ENCODE assay signal across 8 cellular contexts in the genomic region with DNA sequence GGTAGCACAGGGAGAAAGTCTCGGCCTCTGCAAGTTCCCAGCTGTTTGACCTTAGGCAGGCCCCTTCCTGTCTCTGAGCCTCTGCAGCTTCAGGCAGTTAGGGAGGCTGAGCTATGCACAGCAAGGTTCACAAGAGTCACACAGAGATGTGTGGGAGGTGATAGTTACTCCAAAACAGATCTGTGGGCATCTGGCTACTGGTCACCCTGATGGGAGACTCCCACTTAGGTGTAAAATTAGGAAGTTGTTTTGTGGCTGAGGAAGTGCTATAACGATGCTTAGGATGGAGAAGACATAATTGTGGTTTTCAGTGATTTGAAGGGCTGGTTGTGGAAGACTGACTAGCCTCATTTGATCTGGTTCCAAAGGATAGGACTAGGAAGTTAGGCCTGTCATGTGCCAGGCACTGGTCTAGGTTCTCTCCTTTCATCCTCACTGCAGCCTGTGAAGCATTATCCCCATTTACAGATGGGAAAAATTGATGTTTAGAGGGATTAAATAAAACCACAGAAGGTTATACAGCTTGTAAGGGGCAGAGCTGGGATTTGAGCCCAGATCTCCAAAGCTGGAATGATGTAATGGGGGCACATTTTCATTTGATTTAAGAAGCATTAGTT. TPM values are rescaled to one million over a fixed set of nuclear protein-coding genes. Genes with fewer than 3 reads are reported as not detected.
A peak's percentile ranks its signal among the peaks of the same experiment; 100 is the strongest.
DNase-seq lines count a peak whose midpoint lies in the region; ATAC-seq lines count a peak whose summit lies in the region.
"Had no signal": no experiment of that assay in that cellular context is flagged by ENCODE, and none has a peak within 500 bp of the region (broad histone marks: within the 10 kb centered on the region; RNA-seq: fewer than 3 reads in every experiment).

No MANE protein-coding gene starts in this region.

- peak overlapping the region; percentile 98 for H3K27ac Mint-ChIP-seq in stimulated activated naive B cell treated with anti-CD40 and anti-IgM and Interleukin-4, amounts not matched to agents 10 μg/mL and 1 μg/mL and 100 μg/mL, for 72 hours

- no peaks in the 10 kb centered on the region for H3K9me3 ChIP-seq in GM23248 (ENCODE audit: low read depth)
- H3K9me3 ChIP-seq in SJSA1 (replicated peaks) = 0 out of 2 replicates have a peak, but pooled peaks cover 4% of the 10 kb centered on the region

- H4K20me1 ChIP-seq in GM23248 (ENCODE audit: insufficient read depth) = peaks cover 6% of the 10 kb centered on the region; the same call in 1 of the 2 replicates

- H3K9me3 Mint-ChIP-seq in stimulated activated naive B cell treated with anti-CD40 and anti-IgM and Interleukin-4, amounts not matched to agents 10 μg/mL and 1 μg/mL and 100 μg/mL, for 72 hours = no peaks in the 10 kb centered on the region

- H3K79me2 ChIP-seq in GM23248 (ENCODE audit: insufficient read depth) = peaks cover 99% of the 10 kb centered on the region

- H3K4me3 ChIP-seq in GM23248 (no peak overlapping the region), SJSA1 (no peak overlapping the region)

- DNase-seq in GM23248 = peak; percentile 40
- DNase-seq in SJSA1 (ENCODE audit: low read depth in 1 of 2, low spot score in 2 of 2) = no peak
- DNase-seq in fibroblast of the conjunctiva (ENCODE audit: low read depth) = peak; percentile 26
- no peak for DNase-seq in stimulated activated naive B cell treated with anti-CD40 and anti-IgM and Interleukin-4, amounts not matched to agents 10 μg/mL and 1 μg/mL and 100 μg/mL, for 72 hours
- no peak for DNase-seq in stimulated activated CD4-positive, alpha-beta T cell treated with anti-CD3 and anti-CD28 coated beads, Interleukin-4, amount 100 ng/mL, for 1 hour
- DNase-seq in SKM-1 treated with dmso at 0.1 percent for 144 hours (lab: John Stamatoyannopoulos, UW; ENCODE audit: unreplicated experiment) = no peak

- no peaks in the 10 kb centered on the region for H3K36me3 ChIP-seq in GM23248 (ENCODE audit: low read depth)
- H3K36me3 ChIP-seq in SJSA1 = peaks cover 5% of the 10 kb centered on the region

- no peak overlapping the region for H2AFZ ChIP-seq in GM23248

- WGBS in GM23248 (ENCODE audit: low coverage in 1 of 2, low lambda C conversion rate in 2 of 2, missing lambda C conversion rate in 2 of 2), 2 experiments = 62 to 78% methylated on average over 2 of the region's 2 CpGs

- H3K27me3 Mint-ChIP-seq in stimulated activated naive B cell treated with anti-CD40 and anti-IgM and Interleukin-4, amounts not matched to agents 10 μg/mL and 1 μg/mL and 100 μg/mL, for 72 hours = no peaks in the 10 kb centered on the region

- peak overlapping the region; percentile 8; the same call in 1 of the 2 replicates for H3K9ac ChIP-seq in GM23248

- H3K9me2 ChIP-seq in GM23248 (ENCODE audit: insufficient read depth) = no peaks in the 10 kb centered on the region

- no peak overlapping the region for H3K4me2 ChIP-seq in GM23248 (ENCODE audit: unreplicated experiment)

- ATAC-seq in stimulated activated naive B cell treated with anti-CD40 and anti-IgM and Interleukin-4, amounts not matched to agents 10 μg/mL and 1 μg/mL and 100 μg/mL, for 72 hours (replicated peaks) = no peak
- ATAC-seq in HG03432 (IDR thresholded peaks at IDR 0.05; ENCODE audit: unreplicated experiment) = no peak
- ATAC-seq: SK-N-SH treated with all-trans-retinoic acid at 6 μM for 48 hours had no signal

- in situ Hi-C loops in GM23248 (cut with MboI) = no loop called here

- H3K4me1 ChIP-seq in GM23248 (ENCODE audit: insufficient read depth) (peaks cover 42% of the 10 kb centered on the region), SJSA1 (replicated peaks) (peaks cover 32% of the 10 kb centered on the region)

- peaks cover 22 to 55% of the 10 kb centered on the region in 2 donors for H3K36me3 Mint-ChIP-seq in stimulated activated naive B cell treated with anti-CD40 and anti-IgM and Interleukin-4, amounts not matched to agents 10 μg/mL and 1 μg/mL and 100 μg/mL, for 72 hours

- peak overlapping the region; percentile 35 to 57 for H3K4me3 Mint-ChIP-seq in stimulated activated naive B cell treated with anti-CD40 and anti-IgM and Interleukin-4, amounts not matched to agents 10 μg/mL and 1 μg/mL and 100 μg/mL, for 72 hours

- peaks cover 70 to 93% of the 10 kb centered on the region in 2 donors for H3K4me1 Mint-ChIP-seq in stimulated activated naive B cell treated with anti-CD40 and anti-IgM and Interleukin-4, amounts not matched to agents 10 μg/mL and 1 μg/mL and 100 μg/mL, for 72 hours

- no peaks in the 10 kb centered on the region for H3K27me3 ChIP-seq in GM23248 (replicated peaks; ENCODE audit: insufficient read depth)
- no peaks in the 10 kb centered on the region for H3K27me3 ChIP-seq in SJSA1 (replicated peaks)

- peak overlapping the region; percentile 50 for H3K27ac ChIP-seq in GM23248
- H3K27ac ChIP-seq in SJSA1 = peak overlapping the region; percentile 78

- peaks cover 31% of the 10 kb centered on the region; the same call in 1 of the 2 replicates for H3F3A ChIP-seq in GM23248 (ENCODE audit: insufficient read depth)

RNA-seq across cellular contexts. Expression of a gene that starts 13.5 kb away (rescaled TPM):
- total RNA-seq in GM23248 (2014; rRNA removed; shearing (Covaris generic)) = 41.5 and 60.4 TPM in 2 replicates
- 68.1 and 68.7 TPM in 2 replicates for polyA plus RNA-seq in GM23248 (2016; fragmentation: Nextera tagmentation; extraction: Ambion mirVana)
- 48.1 and 71.1 TPM in 2 replicates for total RNA-seq in SJSA1 (2014; rRNA removed; shearing (Covaris generic))

RNA-seq across cellular contexts. Expression of a gene that starts 13.9 kb away (rescaled TPM):
- total RNA-seq in GM23248 (2014; rRNA removed; shearing (Covaris generic)) = 41.9 and 53.4 TPM in 2 replicates
- polyA plus RNA-seq in GM23248 (2016; fragmentation: Nextera tagmentation; extraction: Ambion mirVana) = 13.1 and 13.7 TPM in 2 replicates
- total RNA-seq in SJSA1 (2014; rRNA removed; shearing (Covaris generic)) = 80.7 and 87.9 TPM in 2 replicates

RNA-seq across cellular contexts. Expression of a gene that starts 35.8 kb away (rescaled TPM):
- total RNA-seq in GM23248 (2014; rRNA removed; shearing (Covaris generic)) = 29.0 and 35.7 TPM in 2 replicates
- 29.6 and 31.1 TPM in 2 replicates for polyA plus RNA-seq in GM23248 (2016; fragmentation: Nextera tagmentation; extraction: Ambion mirVana)
- 13.0 and 17.9 TPM in 2 replicates for total RNA-seq in SJSA1 (2014; rRNA removed; shearing (Covaris generic))

Comparison
In these comparisons a context has a peak if more than half of its experiments do, and no peak if none do; other contexts are left out.
1. DNase-seq: peak in GM23248 (single experiment) and fibroblast of the conjunctiva (single experiment); none in SJSA1 (0 of 2), stimulated activated naive B cell treated with anti-CD40 and anti-IgM and Interleukin-4, amounts not matched to agents 10 μg/mL and 1 μg/mL and 100 μg/mL, for 72 hours (single experiment), stimulated activated CD4-positive, alpha-beta T cell treated with anti-CD3 and anti-CD28 coated beads, Interleukin-4, amount 100 ng/mL, for 1 hour (single experiment) and SKM-1 treated with dmso at 0.1 percent for 144 hours (single experiment).